In genomic region chr6:149860834-149861602, GRCh38 we compare ENCODE assay signal across 12 cellular contexts. TPM values are rescaled to one million over a fixed set of nuclear protein-coding genes. Genes with fewer than 3 reads are reported as not detected.
A peak's percentile ranks its signal among the peaks of the same experiment; 100 is the strongest.
DNase-seq lines count a peak whose midpoint lies in the region; ATAC-seq and TF ChIP-seq lines count a peak whose summit lies in the region.
"Had no signal": no experiment of that assay in that cellular context is flagged by ENCODE, and none has a peak within 500 bp of the region (broad histone marks: within the 10 kb centered on the region; RNA-seq: fewer than 3 reads in every experiment).

No MANE protein-coding gene starts in this region.

- no peak for ATAC-seq in natural killer cell
- no peak for ATAC-seq in natural killer cell treated with Interleukin-12 subunit alpha and Interleukin-12 subunit beta and Interleukin-15 and Interleukin-18, amount 100 ng/mL, for 72 hours

- H3K36me3 Mint-ChIP-seq in natural killer cell: no peaks in the 10 kb centered on the region
- no peaks in the 10 kb centered on the region for H3K36me3 Mint-ChIP-seq in natural killer cell treated with Interleukin-12 subunit alpha and Interleukin-12 subunit beta and Interleukin-15 and Interleukin-18, amount 100 ng/mL, for 72 hours
- H3K36me3 Mint-ChIP-seq: CD14-positive monocyte had no signal

- TF ChIP-seq POLR2A in vagina (IDR thresholded peaks at IDR 0.05): no peak

- H3K9me3 Mint-ChIP-seq in natural killer cell: no peaks in the 10 kb centered on the region
- no peaks in the 10 kb centered on the region for H3K9me3 Mint-ChIP-seq in natural killer cell treated with Interleukin-12 subunit alpha and Interleukin-12 subunit beta and Interleukin-15 and Interleukin-18, amount 100 ng/mL, for 72 hours
- H3K9me3 Mint-ChIP-seq: CD14-positive monocyte had no signal

- H3K4me3 ChIP-seq in fibroblast of villous mesenchyme (ENCODE audit: low read depth, low read length) (no peak overlapping the region), vagina (no peak overlapping the region)

- H3K4me3 Mint-ChIP-seq in natural killer cell: peak overlapping the region; percentile 31
- no peak overlapping the region for H3K4me3 Mint-ChIP-seq in natural killer cell treated with Interleukin-12 subunit alpha and Interleukin-12 subunit beta and Interleukin-15 and Interleukin-18, amount 100 ng/mL, for 72 hours

- no peak overlapping the region for H3K27ac ChIP-seq in vagina

- H3K9me3 ChIP-seq in vagina: no peaks in the 10 kb centered on the region

- H3K27me3 Mint-ChIP-seq in natural killer cell (ENCODE audit: low read depth in 2 of 2): peaks cover 26 to 39% of the 10 kb centered on the region in 2 donors
- H3K27me3 Mint-ChIP-seq in natural killer cell treated with Interleukin-12 subunit alpha and Interleukin-12 subunit beta and Interleukin-15 and Interleukin-18, amount 100 ng/mL, for 72 hours: peaks cover 23 to 29% of the 10 kb centered on the region in 2 donors

- H3K4me1 ChIP-seq in vagina: peaks cover 49% of the 10 kb centered on the region

- no peaks in the 10 kb centered on the region for H3K36me3 ChIP-seq in vagina

- H3K4me1 Mint-ChIP-seq in natural killer cell: peaks cover 0 to 5% of the 10 kb centered on the region in 2 donors
- H3K4me1 Mint-ChIP-seq in natural killer cell treated with Interleukin-12 subunit alpha and Interleukin-12 subunit beta and Interleukin-15 and Interleukin-18, amount 100 ng/mL, for 72 hours (ENCODE audit: low read depth in 2 of 2): peaks cover 11 to 16% of the 10 kb centered on the region in 2 donors

- no peaks in the 10 kb centered on the region for H3K27me3 ChIP-seq in vagina

- TF ChIP-seq CTCF in natural killer cell (IDR thresholded peaks at IDR 0.05): no peak
- peak; percentile 28 for TF ChIP-seq CTCF in fibroblast of villous mesenchyme (IDR thresholded peaks at IDR 0.05; ENCODE audit: insufficient read depth, low read depth, low read length)
- no peak for TF ChIP-seq CTCF in vagina (IDR thresholded peaks at IDR 0.05)

- no peak overlapping the region for H3K27ac Mint-ChIP-seq in natural killer cell
- no peak overlapping the region for H3K27ac Mint-ChIP-seq in natural killer cell treated with Interleukin-12 subunit alpha and Interleukin-12 subunit beta and Interleukin-15 and Interleukin-18, amount 100 ng/mL, for 72 hours
- H3K27ac Mint-ChIP-seq: CD14-positive monocyte had no signal

- DNase-seq in natural killer cell (no peak), SHP77 treated with DMSO at 0.1 percent for 48 hours (lab: John Stamatoyannopoulos, UW) (peak; percentile 13), fibroblast of villous mesenchyme (ENCODE audit: low read depth) (peak; percentile 69), vagina (ENCODE audit: extremely low spot score in 2 of 2) (peak; percentile 40 to 77), NCI-H2107 (lab: John Stamatoyannopoulos, UW) (no peak), pons (ENCODE audit: low spot score) (no peak)
- no peak for DNase-seq in natural killer cell treated with Interleukin-12 subunit alpha and Interleukin-12 subunit beta and Interleukin-15 and Interleukin-18, amount 100 ng/mL, for 72 hours (ENCODE audit: low spot score)
- no peak for DNase-seq in stimulated activated CD4-positive, alpha-beta T cell treated with anti-CD3 and anti-CD28 coated beads, Interleukin-2, amount 100 ng/mL, for 24 hours
- DNase-seq: cortex of kidney; NK-92 treated with Interleukin-12 subunit alpha and Interleukin-12 subunit beta, amount 100 ng/mL, for 24 hours; stimulated activated naive CD4-positive, alpha-beta T cell had no signal

- intact Hi-C loops in natural killer cell (cut with micrococcal nuclease) (loop anchor here (10.0 kb wide), 1 partner anchor 296 kb away; the partner anchor contains the start of gene GINM1), vagina (cut with DNase I) (no loop called here)

RNA-seq across cellular contexts. Expression of gene LRP11, which starts 3.1 kb away (rescaled TPM):
- total RNA-seq in natural killer cell (under 1 TPM; 0.16 to 0.43 (median 0.26) TPM), fibroblast of villous mesenchyme (97.2 and 97.6 TPM in 2 replicates), vagina (35.1 TPM)
- total RNA-seq in natural killer cell treated with Interleukin-12 subunit alpha and Interleukin-12 subunit beta and Interleukin-15 and Interleukin-18, amount 100 ng/mL, for 72 hours: 1 to 10 TPM; 1.6 to 2.9 TPM

RNA-seq across cellular contexts. Expression of gene RAET1E, which starts 36.9 kb away (rescaled TPM):
- total RNA-seq in natural killer cell: not detected
- total RNA-seq in natural killer cell treated with Interleukin-12 subunit alpha and Interleukin-12 subunit beta and Interleukin-15 and Interleukin-18, amount 100 ng/mL, for 72 hours: not detected
- under 0.01 TPM in 1 of 2 replicates, not detected in the other for total RNA-seq in fibroblast of villous mesenchyme
- 27.5 TPM for total RNA-seq in vagina

Comparison
In these comparisons a context has a peak if more than half of its experiments do, and no peak if none do; other contexts are left out.
1. DNase-seq: peak in SHP77 treated with DMSO at 0.1 percent for 48 hours (single experiment), fibroblast of villous mesenchyme (single experiment) and vagina (2 of 2); none in natural killer cell (single experiment), natural killer cell treated with Interleukin-12 subunit alpha and Interleukin-12 subunit beta and Interleukin-15 and Interleukin-18, amount 100 ng/mL, for 72 hours (single experiment), NCI-H2107 (single experiment), stimulated activated CD4-positive, alpha-beta T cell treated with anti-CD3 and anti-CD28 coated beads, Interleukin-2, amount 100 ng/mL, for 24 hours (0 of 2) and pons (single experiment).
2. RNA of gene RAET1E, which starts 36.9 kb away (total RNA-seq): 27.5 TPM in vagina (single experiment); not detected in natural killer cell, not detected in natural killer cell treated with Interleukin-12 subunit alpha and Interleukin-12 subunit beta and Interleukin-15 and Interleukin-18, amount 100 ng/mL, for 72 hours and under 0.01 TPM in fibroblast of villous mesenchyme; every median in the first group is over 10 times any median in the second.